ENCODE assay signal across 13 cellular contexts in genomic region chr18:78192044-78192443, GRCh38.
DNase-seq lines count a peak whose midpoint lies in the region; ATAC-seq and TF ChIP-seq lines count a peak whose summit lies in the region.
"Had no signal": no experiment of that assay in that cellular context is flagged by ENCODE, and none has a peak within 500 bp of the region (broad histone marks: within the 10 kb centered on the region; RNA-seq: fewer than 3 reads in every experiment).

No MANE protein-coding gene starts in this region.

- DNase-seq in Daoy (ENCODE audit: low read depth) (peak; percentile 73), NCI-H2081 treated with DMSO at 0.1 percent for 48 hours (lab: John Stamatoyannopoulos, UW) (peak; percentile 44), colonic mucosa (peak; percentile 22), mesendoderm (peak; percentile 54), HuH-7.5 (ENCODE audit: low spot score) (no peak), activated gamma-delta T cell treated with Interleukin-2 at 50 U/mL for 16 hours (no peak)
- DNase-seq: activated CD4-positive, alpha-beta T cell treated with anti-CD3 and anti-CD28 coated beads, Interleukin-2, amount 50 U/mL, for 4 hours; NCI-H1048; stimulated activated CD8-positive, alpha-beta memory T cell treated with anti-CD3 and anti-CD28 coated beads, Interleukin-4, amount 100 ng/mL, for 48 hours had no signal

- H4K5ac ChIP-seq in mesendoderm (ENCODE audit: low read length), result no peak overlapping the region

- H3K4me2 ChIP-seq in mesendoderm (ENCODE audit: low read length), result no peak overlapping the region
- H3K4me2 ChIP-seq: smooth muscle cell had no signal

- H3K36me3 ChIP-seq in colonic mucosa (no peaks in the 10 kb centered on the region), mesendoderm (ENCODE audit: control insufficient read depth, insufficient read depth, low read length) (no peaks in the 10 kb centered on the region)
- H3K36me3 ChIP-seq: SJSA1 had no signal

- no peak overlapping the region for H3K4ac ChIP-seq in mesendoderm (ENCODE audit: low read depth, low read length)

- H3K4me1 ChIP-seq in colonic mucosa (no peaks in the 10 kb centered on the region), mesendoderm (ENCODE audit: control insufficient read depth, low read depth, low read length) (no peaks in the 10 kb centered on the region)
- H3K4me1 ChIP-seq: SJSA1 had no signal

- H4K8ac ChIP-seq in mesendoderm (ENCODE audit: low read depth, low read length), result no peak overlapping the region

- no peak overlapping the region for H2AK5ac ChIP-seq in mesendoderm (ENCODE audit: low read length)

- intact Hi-C loops in colonic mucosa (cut with DNase I), result no loop called here

- H3K18ac ChIP-seq in mesendoderm (ENCODE audit: low read length), result no peak overlapping the region

- no peak overlapping the region for H2BK120ac ChIP-seq in mesendoderm (ENCODE audit: low read depth, low read length)

- no CpG with 5 or more reads among the region's 1 CpG for WGBS in mesendoderm (ENCODE audit: extremely low coverage, insufficient coverage, low lambda C conversion rate)

- H3K9ac ChIP-seq in colonic mucosa (ENCODE audit: low read depth in 2 of 2, low read length in 2 of 2) (no peak overlapping the region), mesendoderm (ENCODE audit: low read length) (no peak overlapping the region)

- no peak overlapping the region for H3K23ac ChIP-seq in mesendoderm (ENCODE audit: low read length)

- H3K9me3 ChIP-seq in colonic mucosa, result no peaks in the 10 kb centered on the region

- H3K79me2 ChIP-seq in mesendoderm (ENCODE audit: control insufficient read depth, insufficient read depth, low read length), result no peaks in the 10 kb centered on the region

- H3K27me3 ChIP-seq in colonic mucosa, result no peaks in the 10 kb centered on the region
- H3K27me3 ChIP-seq in mesendoderm (ENCODE audit: insufficient read depth, low read length, poor library complexity), result no peaks in the 10 kb centered on the region
- H3K27me3 ChIP-seq: SJSA1 had no signal

- no peak overlapping the region for H2BK15ac ChIP-seq in mesendoderm (replicated peaks; ENCODE audit: low read depth)

- H2BK5ac ChIP-seq in mesendoderm (ENCODE audit: low read length), result no peak overlapping the region

- no peaks in the 10 kb centered on the region for H3K79me1 ChIP-seq in mesendoderm (ENCODE audit: low read length)

- ATAC-seq in HG03196 (IDR thresholded peaks at IDR 0.05; ENCODE audit: unreplicated experiment) (no peak), HG03045 (IDR thresholded peaks at IDR 0.05; ENCODE audit: unreplicated experiment) (no peak)

- TF ChIP-seq CTCF in colonic mucosa (IDR thresholded peaks at IDR 0.05), result no peak

- no peak overlapping the region for H3K56ac ChIP-seq in mesendoderm (ENCODE audit: low read length)

- H3K4me3 ChIP-seq in colonic mucosa, result no peak overlapping the region
- no peak overlapping the region for H3K4me3 ChIP-seq in mesendoderm (ENCODE audit: low read length)
- H3K4me3 ChIP-seq: SJSA1, smooth muscle cell had no signal

- H3K27ac ChIP-seq in colonic mucosa (no peak overlapping the region), mesendoderm (ENCODE audit: low read depth, low read length) (no peak overlapping the region)
- H3K27ac ChIP-seq: SJSA1 had no signal

Comparison
In these comparisons a context has a peak if more than half of its experiments do, and no peak if none do; other contexts are left out.
1. DNase-seq: peak in Daoy (single experiment), NCI-H2081 treated with DMSO at 0.1 percent for 48 hours (single experiment), colonic mucosa (single experiment) and mesendoderm (single experiment); none in HuH-7.5 (single experiment) and activated gamma-delta T cell treated with Interleukin-2 at 50 U/mL for 16 hours (single experiment).